Comparison of ENCODE assay signal across 22 cellular contexts in the genomic region with DNA sequence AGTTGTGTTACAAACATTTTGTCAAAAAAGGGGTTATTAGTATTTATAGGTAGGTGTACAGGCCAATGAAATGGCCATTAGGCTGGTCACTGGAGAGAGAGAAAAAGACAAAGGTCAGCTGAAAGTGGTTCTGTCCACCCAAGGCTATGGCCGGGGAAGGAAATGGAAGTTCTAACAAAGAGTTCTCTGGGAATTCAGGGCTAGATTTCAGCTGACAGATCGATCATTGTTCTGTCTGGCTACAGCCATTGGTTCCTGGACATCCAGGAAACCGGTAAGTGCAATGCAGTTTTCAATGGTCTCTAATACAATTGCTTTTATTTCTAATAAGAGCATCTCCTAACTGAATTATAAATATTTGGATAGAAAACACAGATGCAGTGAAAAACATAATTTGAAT. TPM values are rescaled to one million over a fixed set of nuclear protein-coding genes. Genes with fewer than 3 reads are reported as not detected.
A peak's percentile ranks its signal among the peaks of the same experiment; 100 is the strongest.
DNase-seq lines count a peak whose midpoint lies in the region; ATAC-seq and TF ChIP-seq lines count a peak whose summit lies in the region.
"Had no signal": no experiment of that assay in that cellular context is flagged by ENCODE, and none has a peak within 500 bp of the region (broad histone marks: within the 10 kb centered on the region; RNA-seq: fewer than 3 reads in every experiment).

No MANE protein-coding gene starts in this region.

- H3K4me3 Mint-ChIP-seq in mesothelial cell of epicardium = no peak overlapping the region
- H3K4me3 Mint-ChIP-seq: CD4-positive, alpha-beta T cell had no signal

- 82% methylated on average over 3 of the region's 3 CpGs for WGBS in liver
- WGBS in right lobe of liver (ENCODE audit: insufficient coverage, low coverage, low lambda C conversion rate, missing lambda C conversion rate) = 74% methylated on average over 3 of the region's 3 CpGs

- TF ChIP-seq CTCF in liver (IDR thresholded peaks at IDR 0.05; ENCODE audit: low read depth, low read length, missing input control) (no peak), right lobe of liver (IDR thresholded peaks at IDR 0.05) (no peak), mesothelial cell of epicardium (IDR thresholded peaks at IDR 0.05; ENCODE audit: unreplicated experiment) (no peak)

- H3K4me1 ChIP-seq in liver (ENCODE audit: control insufficient read depth in 4 of 4, insufficient read depth in 4 of 4, low read length in 3 of 4) = peaks cover 17 to 34% (median 28%) of the 10 kb centered on the region in 4 donors
- peaks cover 0 to 37% (median 16%) of the 10 kb centered on the region in 4 donors for H3K4me1 ChIP-seq in right lobe of liver
- H3K4me1 ChIP-seq in skeletal muscle satellite cell (ENCODE audit: control insufficient read depth, insufficient read depth, low read length) = peaks cover 40% of the 10 kb centered on the region

- DNase-seq in right lobe of liver = no peak
- DNase-seq in SK-MEL-5 (ENCODE audit: low read depth, low spot score) = peak; percentile 34
- no peak for DNase-seq in mesothelial cell of epicardium (ENCODE audit: low spot score in 2 of 2, unreplicated experiment in 2 of 2)
- DNase-seq in activated effector memory CD4-positive, alpha-beta T cell treated with anti-CD3 and anti-CD28 coated beads, Interleukin-2, amount 50 U/mL, for 16 hours = no peak
- no peak for DNase-seq in NCI-H146 (lab: John Stamatoyannopoulos, UW)
- DNase-seq: AML-193; CD4-positive, alpha-beta T cell; COR-L47; GM23248; H7; KG1; MG63; NCI-H1694 treated with DMSO at 0.1 percent for 48 hours; NCI-H2081; NCI-H2227 treated with DMSO at 0.1 percent for 48 hours; NCI-H526 treated with DMSO at 0.1 percent for 48 hours; SHP77 had no signal

- H3K9ac ChIP-seq in liver (ENCODE audit: low read depth in 1 of 2, low read length in 2 of 2) = no peak overlapping the region
- H3K9ac ChIP-seq in skeletal muscle satellite cell (ENCODE audit: low read depth, low read length) = no peak overlapping the region
- H3K9ac ChIP-seq: BLaER1 treated with 17β-estradiol and CSF1 and Interleukin-3, amounts not matched to agents 10 nM and 100 nM; GM23248 had no signal

- no peak for ATAC-seq in right lobe of liver
- no peak for ATAC-seq in GM18858 (IDR thresholded peaks at IDR 0.05; ENCODE audit: unreplicated experiment)

- no peak for TF ChIP-seq POLR2A in right lobe of liver (IDR thresholded peaks at IDR 0.05)

- H3K4me3 ChIP-seq in liver (ENCODE audit: low read depth in 1 of 3, low read length in 3 of 3) (no peak overlapping the region), right lobe of liver (no peak overlapping the region), skeletal muscle satellite cell (ENCODE audit: low read length) (no peak overlapping the region)
- H3K4me3 ChIP-seq: BLaER1 treated with 17β-estradiol and CSF1 and Interleukin-3, amounts not matched to agents 10 nM and 100 nM; GM23248; MG63 had no signal

- H3K27ac ChIP-seq in liver (ENCODE audit: low read depth in 1 of 2, low read length in 2 of 2) (no peak overlapping the region), right lobe of liver (no peak overlapping the region)
- H3K27ac ChIP-seq: BLaER1 treated with 17β-estradiol and CSF1 and Interleukin-3, amounts not matched to agents 10 nM and 100 nM; GM23248; RWPE1 had no signal

- H3K9me3 Mint-ChIP-seq in mesothelial cell of epicardium = no peaks in the 10 kb centered on the region
- H3K9me3 Mint-ChIP-seq: CD4-positive, alpha-beta T cell had no signal

- H3K4me1 Mint-ChIP-seq in mesothelial cell of epicardium = peaks cover 59% of the 10 kb centered on the region

- no peaks in the 10 kb centered on the region for H3K27me3 ChIP-seq in liver (ENCODE audit: control insufficient read depth in 4 of 4, insufficient read depth in 4 of 4, low read length in 3 of 4)
- H3K27me3 ChIP-seq in right lobe of liver = no peaks in the 10 kb centered on the region
- H3K27me3 ChIP-seq in skeletal muscle satellite cell (ENCODE audit: control insufficient read depth, insufficient read depth, low read length) = no peaks in the 10 kb centered on the region
- H3K27me3 ChIP-seq: BLaER1 treated with 17β-estradiol and CSF1 and Interleukin-3, amounts not matched to agents 10 nM and 100 nM; MG63 had no signal

- TF ChIP-seq RAD21 in liver (IDR thresholded peaks at IDR 0.05) = no peak

- H3K27ac Mint-ChIP-seq in mesothelial cell of epicardium = peak overlapping the region; percentile 53
- H3K27ac Mint-ChIP-seq: CD4-positive, alpha-beta T cell had no signal

- in situ Hi-C loops in SK-MEL-5 (cut with HindIII; ENCODE audit: low pct_unique_long_range_greater_than_20kb, low sequenced_read_pairs) = no loop called here

- intact Hi-C loops in right lobe of liver (cut with DNase I) = no loop called here

- H3K36me3 Mint-ChIP-seq in mesothelial cell of epicardium = peaks cover 9% of the 10 kb centered on the region

- no peaks in the 10 kb centered on the region for H3K27me3 Mint-ChIP-seq in mesothelial cell of epicardium (ENCODE audit: low read depth)
- H3K27me3 Mint-ChIP-seq: CD4-positive, alpha-beta T cell had no signal

- H3K9me3 ChIP-seq in liver (ENCODE audit: control insufficient read depth in 4 of 4, low read length in 3 of 4) = no peaks in the 10 kb centered on the region
- no peaks in the 10 kb centered on the region for H3K9me3 ChIP-seq in right lobe of liver
- no peaks in the 10 kb centered on the region for H3K9me3 ChIP-seq in skeletal muscle satellite cell (replicated peaks; ENCODE audit: low read length)
- H3K9me3 ChIP-seq: MG63 had no signal

- H3K36me3 ChIP-seq in liver (ENCODE audit: control insufficient read depth in 4 of 4, insufficient read depth in 3 of 4, low read depth in 1 of 4, low read length in 3 of 4) (no peaks in the 10 kb centered on the region), right lobe of liver (no peaks in the 10 kb centered on the region), skeletal muscle satellite cell (ENCODE audit: insufficient read depth, low read length) (no peaks in the 10 kb centered on the region)

- peak overlapping the region; percentile 15 for H3K4me2 ChIP-seq in skeletal muscle satellite cell (ENCODE audit: low read length)
- H3K4me2 ChIP-seq: BLaER1 treated with 17β-estradiol and CSF1 and Interleukin-3, amounts not matched to agents 10 nM and 100 nM had no signal

TF ChIP-seq in liver, 16 proteins besides CTCF, POLR2A, EP300 and RAD21:
- no peak for TF ChIP-seq JUND (IDR thresholded peaks at IDR 0.05)
- no peak for TF ChIP-seq MAX (IDR thresholded peaks at IDR 0.05)
- TF ChIP-seq NR2F2 (IDR thresholded peaks at IDR 0.05) = peak; percentile 11
- no peak for TF ChIP-seq ATF3 (IDR thresholded peaks at IDR 0.05)

RNA-seq across cellular contexts. Expression of gene MBNL2, which starts 42.5 kb away (rescaled TPM):
- total RNA-seq in liver (10 to 100 TPM; 16.0 to 49.6 TPM), right lobe of liver (100 to 1,000 TPM in 3 of 6 experiments, 10 to 100 TPM in 3; 30.3 to 135 (median 81.5) TPM), mesothelial cell of epicardium (71.8 to 78.9 TPM (median 76.9 TPM) in 3 replicates)
- 10 to 100 TPM; 32.5 to 41.0 TPM for polyA plus RNA-seq in liver
- 13.8 and 17.9 TPM in 2 replicates for total RNA-seq in SK-MEL-5 (2014; rRNA removed; shearing (Covaris generic))
- polyA plus RNA-seq in SK-MEL-5 (2015; cell fraction: cytosol; rRNA removed) = 16.2 and 25.3 TPM in 2 replicates
- 14.8 and 17.1 TPM in 2 replicates for polyA plus RNA-seq in SK-MEL-5 (2015; cell fraction: nucleus; rRNA removed)
- total RNA-seq in skeletal muscle satellite cell (2012; rRNA removed) = 28.6 and 29.7 TPM in 2 replicates
